In genomic region chr2:196176142-196176738, GRCh38 we compare ENCODE assay signal across 8 cellular contexts. TPM values are rescaled to one million over a fixed set of nuclear protein-coding genes. Genes with fewer than 3 reads are reported as not detected.
DNase-seq lines count a peak whose midpoint lies in the region; ATAC-seq and TF ChIP-seq lines count a peak whose summit lies in the region.

No MANE protein-coding gene starts in this region.

- TF ChIP-seq POLR2A in esophagus muscularis mucosa (IDR thresholded peaks at IDR 0.05; ENCODE audit: low read depth) = no peak

- no peaks in the 10 kb centered on the region for H3K27me3 ChIP-seq in MG63
- H3K27me3 ChIP-seq in esophagus muscularis mucosa = no peaks in the 10 kb centered on the region

- peak overlapping the region; percentile 92 to 96 (median 94) for H3K27ac Mint-ChIP-seq in immature natural killer cell
- no peak overlapping the region for H3K27ac Mint-ChIP-seq in mesothelial cell of epicardium

- no peak overlapping the region for H3K27ac ChIP-seq in esophagus muscularis mucosa (replicated peaks in 1 of 4)

- no peak overlapping the region for H3K4me3 ChIP-seq in MG63
- no peak overlapping the region for H3K4me3 ChIP-seq in esophagus muscularis mucosa

- ATAC-seq in GM18519 (IDR thresholded peaks at IDR 0.05; ENCODE audit: low FRiP score, unreplicated experiment) = peak; percentile 54
- ATAC-seq in HG02973 (IDR thresholded peaks at IDR 0.05; ENCODE audit: unreplicated experiment) = peak; percentile 60

- H3K36me3 Mint-ChIP-seq in immature natural killer cell = no peaks in the 10 kb centered on the region
- no peaks in the 10 kb centered on the region for H3K36me3 Mint-ChIP-seq in mesothelial cell of epicardium

- no peak for TF ChIP-seq EP300 in esophagus muscularis mucosa (IDR thresholded peaks at IDR 0.05)

- peaks cover 8 to 16% (median 11%) of the 10 kb centered on the region in 3 donors for H3K27me3 Mint-ChIP-seq in immature natural killer cell (ENCODE audit: low read depth in 3 of 3)
- no peaks in the 10 kb centered on the region for H3K27me3 Mint-ChIP-seq in mesothelial cell of epicardium (ENCODE audit: low read depth)

- H3K4me1 ChIP-seq in esophagus muscularis mucosa = peaks cover 0 to 11% (median 6%) of the 10 kb centered on the region in 4 donors

- H3K9me3 Mint-ChIP-seq in immature natural killer cell (no peaks in the 10 kb centered on the region), mesothelial cell of epicardium (no peaks in the 10 kb centered on the region)

- DNase-seq in activated CD4-positive, alpha-beta T cell treated with anti-CD3 and anti-CD28 coated beads for 1 hour = peak; percentile 75
- peak; percentile 90 to 93 (median 91) for DNase-seq in immature natural killer cell
- no peak for DNase-seq in MG63
- no peak for DNase-seq in mesothelial cell of epicardium (ENCODE audit: low spot score in 2 of 2, unreplicated experiment in 2 of 2)
- no peak for DNase-seq in Ammon's horn (ENCODE audit: low spot score)
- DNase-seq in esophagus muscularis mucosa (ENCODE audit: extremely low spot score) = no peak

- intact Hi-C loops in esophagus muscularis mucosa (cut with DNase I) = no loop called here

- no peak for TF ChIP-seq CTCF in mesothelial cell of epicardium (IDR thresholded peaks at IDR 0.05; ENCODE audit: unreplicated experiment)
- no peak for TF ChIP-seq CTCF in esophagus muscularis mucosa (IDR thresholded peaks at IDR 0.05)

- peak overlapping the region; percentile 44 to 77 (median 61) for H3K4me3 Mint-ChIP-seq in immature natural killer cell
- no peak overlapping the region for H3K4me3 Mint-ChIP-seq in mesothelial cell of epicardium

- no peaks in the 10 kb centered on the region for H3K9me3 ChIP-seq in MG63
- H3K9me3 ChIP-seq in esophagus muscularis mucosa = no peaks in the 10 kb centered on the region

- H3K36me3 ChIP-seq in MG63 = no peaks in the 10 kb centered on the region; the same call in 1 of the 2 replicates
- no peaks in the 10 kb centered on the region for H3K36me3 ChIP-seq in esophagus muscularis mucosa

- H3K4me1 Mint-ChIP-seq in immature natural killer cell = peaks cover 75 to 84% of the 10 kb centered on the region in 2 donors
- H3K4me1 Mint-ChIP-seq in mesothelial cell of epicardium = peaks cover 2% of the 10 kb centered on the region

- WGBS in esophagus muscularis mucosa = 82% methylated on average over 8 of the region's 8 CpGs

RNA-seq across cellular contexts. Expression of gene STK17B, which starts 4.9 kb away (rescaled TPM):
- 10 to 100 TPM; 45.8 to 68.1 (median 68.0) TPM for polyA plus RNA-seq in immature natural killer cell
- total RNA-seq in MG63 (2014; rRNA removed; shearing (Covaris generic); ENCODE audit: low replicate concordance) = 49.2 and 82.4 TPM in 2 replicates
- 35.2 to 36.5 TPM (median 35.6 TPM) in 3 replicates for total RNA-seq in mesothelial cell of epicardium
- total RNA-seq in esophagus muscularis mucosa = 10 to 100 TPM in 1 of 4 donors, 1 to 10 TPM in 3; 6.9 to 24.2 (median 9.4) TPM

Comparison
In these comparisons a context has a peak if more than half of its experiments do, and no peak if none do; other contexts are left out.
1. DNase-seq: peak in activated CD4-positive, alpha-beta T cell treated with anti-CD3 and anti-CD28 coated beads for 1 hour (single experiment) and immature natural killer cell (3 of 3); none in MG63 (single experiment), mesothelial cell of epicardium (0 of 2), Ammon's horn (single experiment) and esophagus muscularis mucosa (single experiment).